12 cellular contexts compared by ENCODE assay signal in genomic region chr11:64880240-64881001, GRCh38. TPM values are rescaled to one million over a fixed set of nuclear protein-coding genes. Genes with fewer than 3 reads are reported as not detected.
A peak's percentile ranks its signal among the peaks of the same experiment; 100 is the strongest.
DNase-seq lines count a peak whose midpoint lies in the region; ATAC-seq and TF ChIP-seq lines count a peak whose summit lies in the region.
"Had no signal": no experiment of that assay in that cellular context is flagged by ENCODE, and none has a peak within 500 bp of the region (broad histone marks: within the 10 kb centered on the region; RNA-seq: fewer than 3 reads in every experiment).

No MANE protein-coding gene starts in this region.

- DNase-seq in activated T-cell treated with anti-CD3 and anti-CD28 coated beads, Interleukin-2, amount 50 U/mL, for 24 hours, result no peak
- no peak for DNase-seq in activated T-cell treated with anti-CD3 and anti-CD28 coated beads, Interleukin-2, amount 50 U/mL, for 1 hour
- DNase-seq in activated T-cell treated with anti-CD3 and anti-CD28 coated beads, Interleukin-2, amount 50 U/mL, for 48 hours, result peak; percentile 33 to 35
- DNase-seq in lower lobe of right lung (no peak), thyroid gland (no peak), NCI-H1092 treated with DMSO at 0.1 percent for 48 hours (lab: John Stamatoyannopoulos, UW) (no peak), GM10248 (ENCODE audit: extremely low spot score) (no peak), BE2C (no peak)
- DNase-seq: NCI-H187 treated with DMSO at 0.1 percent for 48 hours had no signal

- H3K27ac ChIP-seq in lower lobe of right lung (peak overlapping the region; percentile 61), thyroid gland (peak overlapping the region in 2 of 3 donors; percentile 37 to 75)

- H3K36me3 Mint-ChIP-seq in activated T-cell treated with anti-CD3 and anti-CD28 coated beads, Interleukin-2, amount 50 U/mL, for 24 hours (ENCODE audit: low read depth), result peaks cover 33% of the 10 kb centered on the region

- H3K4me1 ChIP-seq in lower lobe of right lung (peaks cover 57% of the 10 kb centered on the region), thyroid gland (peaks cover 23 to 25% of the 10 kb centered on the region in 2 donors), BE2C (no peaks in the 10 kb centered on the region)

- H3K9me3 ChIP-seq in lower lobe of right lung (no peaks in the 10 kb centered on the region), thyroid gland (no peaks in the 10 kb centered on the region), BE2C (no peaks in the 10 kb centered on the region)
- H3K9me3 ChIP-seq: mucosa of descending colon had no signal

- H3K4me3 ChIP-seq in lower lobe of right lung (peak overlapping the region; percentile 7), thyroid gland (replicated peaks in 1 of 3) (no peak overlapping the region), BE2C (ENCODE audit: low read depth, low read length) (no peak overlapping the region)
- H3K4me3 ChIP-seq: mucosa of descending colon had no signal

- no peaks in the 10 kb centered on the region for H3K9me3 Mint-ChIP-seq in activated T-cell treated with anti-CD3 and anti-CD28 coated beads, Interleukin-2, amount 50 U/mL, for 24 hours

- no peak for TF ChIP-seq POLR2A in thyroid gland (IDR thresholded peaks at IDR 0.05)

- H3K27me3 ChIP-seq in lower lobe of right lung (ENCODE audit: low read depth), result no peaks in the 10 kb centered on the region
- H3K27me3 ChIP-seq in thyroid gland, result no peaks in the 10 kb centered on the region
- no peaks in the 10 kb centered on the region for H3K27me3 ChIP-seq in BE2C

- peak overlapping the region; percentile 93 for H3K4me3 Mint-ChIP-seq in activated T-cell treated with anti-CD3 and anti-CD28 coated beads, Interleukin-2, amount 50 U/mL, for 24 hours

- CTCF ChIA-PET in GM10248 (lab: Yijun Ruan, JAX), result interaction anchor here (12.5 to 31.5 kb wide), 2 partner anchors 10 to 26 kb away, joined by 152 to 1137 read pairs; partner anchors contain the start of gene CDC42BPG

- POLR2A ChIA-PET in GM10248 (lab: Yijun Ruan, JAX), result interaction anchor here (6.1 kb wide), 1 partner anchor 16 kb away, joined by 225 read pairs; no protein-coding TSS in a partner anchor

- no peaks in the 10 kb centered on the region for H3K27me3 Mint-ChIP-seq in activated T-cell treated with anti-CD3 and anti-CD28 coated beads, Interleukin-2, amount 50 U/mL, for 24 hours

- no peaks in the 10 kb centered on the region for H3K36me3 ChIP-seq in lower lobe of right lung
- H3K36me3 ChIP-seq in thyroid gland, result no peaks in the 10 kb centered on the region
- no peaks in the 10 kb centered on the region for H3K36me3 ChIP-seq in BE2C

- H3K27ac Mint-ChIP-seq in activated T-cell treated with anti-CD3 and anti-CD28 coated beads, Interleukin-2, amount 50 U/mL, for 24 hours, result peak overlapping the region; percentile 97

- peaks cover 59% of the 10 kb centered on the region for H3K4me1 Mint-ChIP-seq in activated T-cell treated with anti-CD3 and anti-CD28 coated beads, Interleukin-2, amount 50 U/mL, for 24 hours (ENCODE audit: low read depth)

- intact Hi-C loops in lower lobe of right lung (cut with DNase I), result no loop called here
- intact Hi-C loops in thyroid gland (cut with DNase I), result no loop called here

- no peak for TF ChIP-seq CTCF in lower lobe of right lung (IDR thresholded peaks at IDR 0.05)
- TF ChIP-seq CTCF in thyroid gland (IDR thresholded peaks at IDR 0.05), result no peak
- no peak for TF ChIP-seq CTCF in GM10248 (IDR thresholded peaks at IDR 0.05; ENCODE audit: control extremely low read depth, extremely low read depth, low read depth, missing control alignments)
- no peak for TF ChIP-seq CTCF in BE2C (IDR thresholded peaks at IDR 0.05; ENCODE audit: low read depth, low read length)

- ATAC-seq in lower lobe of right lung, result no peak
- ATAC-seq: activated CD4-positive, CD25-positive, alpha-beta regulatory T cell treated with anti-CD3 and anti-CD28 coated beads, Interleukin-2, amount 50 U/mL, for 24 hours; mucosa of descending colon had no signal

- 60 to 65% methylated on average over 11 to 14 of the region's 14 CpGs for WGBS in thyroid gland, 2 donors

RNA-seq across cellular contexts. Expression of gene EHD1, which starts 2.0 kb away (rescaled TPM):
- 73.4 TPM for total RNA-seq in lower lobe of right lung
- 10 to 100 TPM; 53.5 to 90.7 (median 67.4) TPM for total RNA-seq in thyroid gland
- 73.8 TPM for polyA plus RNA-seq in BE2C (2012; ENCODE audit: insufficient read depth, insufficient read length, low read depth)

RNA-seq across cellular contexts. Expression of gene CDC42BPG, which starts 36.0 kb away (rescaled TPM):
- total RNA-seq in lower lobe of right lung (16.3 TPM), thyroid gland (10 to 100 TPM in 2 of 4 donors, 1 to 10 TPM in 2; 7.8 to 13.9 (median 10.2) TPM)
- polyA plus RNA-seq in BE2C (2012; ENCODE audit: insufficient read depth, insufficient read length, low read depth), result 0.39 TPM

RNA-seq across cellular contexts. Expression of gene ATG2A, which starts 36.6 kb away (rescaled TPM):
- total RNA-seq in lower lobe of right lung (21.7 TPM), thyroid gland (10 to 100 TPM; 19.5 to 43.1 (median 36.7) TPM)
- 19.9 TPM for polyA plus RNA-seq in BE2C (2012; ENCODE audit: insufficient read depth, insufficient read length, low read depth)

RNA-seq across cellular contexts. Expression of gene PPP2R5B, which starts 44.1 kb away (rescaled TPM):
- total RNA-seq in lower lobe of right lung, result 23.9 TPM
- 10 to 100 TPM; 14.8 to 30.1 (median 21.7) TPM for total RNA-seq in thyroid gland
- 18.3 TPM for polyA plus RNA-seq in BE2C (2012; ENCODE audit: insufficient read depth, insufficient read length, low read depth)

RNA-seq across cellular contexts. Expression of gene GPHA2, which starts 55.3 kb away (rescaled TPM):
- total RNA-seq in lower lobe of right lung (not detected), thyroid gland (under 1 TPM in 1 of 4 donors, not detected in 3; 0.94 TPM)
- not detected for polyA plus RNA-seq in BE2C (2012; ENCODE audit: insufficient read depth, insufficient read length, low read depth)
- total RNA-seq: endothelial cell of umbilical vein, mucosa of descending colon had no signal
- polyA plus RNA-seq: endothelial cell of umbilical vein had no signal

Comparison
In these comparisons a context has a peak if more than half of its experiments do, and no peak if none do; other contexts are left out.
1. DNase-seq: peak in activated T-cell treated with anti-CD3 and anti-CD28 coated beads, Interleukin-2, amount 50 U/mL, for 48 hours (2 of 2); none in activated T-cell treated with anti-CD3 and anti-CD28 coated beads, Interleukin-2, amount 50 U/mL, for 24 hours (single experiment), activated T-cell treated with anti-CD3 and anti-CD28 coated beads, Interleukin-2, amount 50 U/mL, for 1 hour (single experiment), lower lobe of right lung (single experiment), thyroid gland (0 of 2), NCI-H1092 treated with DMSO at 0.1 percent for 48 hours (single experiment), GM10248 (single experiment) and BE2C (single experiment).